ENCODE assay signal across 10 cellular contexts in the genomic region with DNA sequence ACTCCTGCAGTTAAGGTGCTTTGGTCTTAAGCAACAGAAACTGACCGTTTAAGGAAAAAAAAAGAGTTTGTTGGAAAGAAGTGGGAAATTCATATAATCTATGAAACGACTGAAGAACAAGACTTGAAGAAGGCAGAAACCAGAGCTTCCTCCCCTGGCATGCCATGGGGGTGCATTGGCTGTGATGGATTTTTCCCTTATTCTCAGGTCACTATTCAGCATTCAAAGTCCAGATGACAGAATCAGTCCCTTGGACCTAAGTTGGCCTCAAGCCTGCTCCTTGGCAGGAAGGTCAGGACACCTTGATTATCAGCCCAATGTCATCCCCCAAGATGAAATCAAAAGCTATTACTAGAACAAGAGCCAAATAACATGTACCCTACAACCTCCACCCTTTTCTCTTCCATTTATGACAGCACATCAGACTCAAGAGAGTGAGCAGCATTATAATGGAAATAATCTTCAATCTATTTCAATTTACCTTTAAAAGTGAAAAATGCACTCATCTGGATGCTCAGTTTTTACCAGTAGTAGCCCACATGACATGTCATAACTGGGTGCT. TPM values are rescaled to one million over a fixed set of nuclear protein-coding genes. Genes with fewer than 3 reads are reported as not detected.
DNase-seq lines count a peak whose midpoint lies in the region; ATAC-seq and TF ChIP-seq lines count a peak whose summit lies in the region.
"Had no signal": no experiment of that assay in that cellular context is flagged by ENCODE, and none has a peak within 500 bp of the region (broad histone marks: within the 10 kb centered on the region; RNA-seq: fewer than 3 reads in every experiment).

No MANE protein-coding gene starts in this region.

- TF ChIP-seq EP300 in SK-N-SH (IDR thresholded peaks at IDR 0.05; ENCODE audit: borderline replicate concordance in 1 of 2, low read depth in 1 of 2, low read length in 1 of 2) = no peak

- no peaks in the 10 kb centered on the region for H4K20me1 ChIP-seq in SK-N-SH (ENCODE audit: insufficient read depth)

- intact Hi-C loops in left lung (cut with DNase I) (no loop called here), posterior cingulate gyrus (cut with DNase I) (no loop called here)

- no peaks in the 10 kb centered on the region for H3K9me3 ChIP-seq in SK-N-SH
- H3K9me3 ChIP-seq in left lung = no peaks in the 10 kb centered on the region

- no peak for TF ChIP-seq CTCF in SK-N-SH (IDR thresholded peaks at IDR 0.05)
- no peak for TF ChIP-seq CTCF in left lung (IDR thresholded peaks at IDR 0.05)

- H3K9ac ChIP-seq in SK-N-SH = no peak overlapping the region

- H3K9me3 Mint-ChIP-seq in activated naive CD8-positive, alpha-beta T cell treated with anti-CD3 and anti-CD28 coated beads, Interleukin-2, amount 50 U/mL, for 24 hours = no peaks in the 10 kb centered on the region
- no peaks in the 10 kb centered on the region for H3K9me3 Mint-ChIP-seq in stimulated activated naive CD8-positive, alpha-beta T cell treated with anti-CD3 and anti-CD28 coated beads, Interleukin-15, amount 100 ng/mL, for 72 hours

- H3K27me3 ChIP-seq in SK-N-SH (ENCODE audit: insufficient read depth) (0 out of 2 replicates have a peak, but pooled peaks cover 7% of the 10 kb centered on the region), left lung (peaks cover 0 to 9% of the 10 kb centered on the region in 2 donors)

- peak overlapping the region; percentile 78 for H3K27ac Mint-ChIP-seq in activated naive CD8-positive, alpha-beta T cell treated with anti-CD3 and anti-CD28 coated beads, Interleukin-2, amount 50 U/mL, for 24 hours
- H3K27ac Mint-ChIP-seq in stimulated activated naive CD8-positive, alpha-beta T cell treated with anti-CD3 and anti-CD28 coated beads, Interleukin-15, amount 100 ng/mL, for 72 hours = peak overlapping the region; percentile 97 to 99

- POLR2A ChIA-PET in SK-N-SH (lab: Yijun Ruan, JAX) = interaction anchor here (0.9 kb wide), 1 partner anchor 16 kb away, joined by 3 read pairs; the partner anchor contains the start of gene TMEM9

- no peaks in the 10 kb centered on the region for H3F3A ChIP-seq in SK-N-SH (replicated peaks; ENCODE audit: insufficient read depth)

- ATAC-seq in SK-N-SH treated with all-trans-retinoic acid at 6 μM for 48 hours (no peak), left lung (no peak)
- no peak for ATAC-seq in activated naive CD8-positive, alpha-beta T cell treated with anti-CD3 and anti-CD28 coated beads, Interleukin-2, amount 50 U/mL, for 24 hours
- ATAC-seq in stimulated activated naive CD8-positive, alpha-beta T cell treated with anti-CD3 and anti-CD28 coated beads, Interleukin-15, amount 100 ng/mL, for 72 hours = no peak

- no peak for TF ChIP-seq RAD21 in SK-N-SH (IDR thresholded peaks at IDR 0.05; ENCODE audit: low read length)

- H3K4me3 ChIP-seq in SK-N-SH (ENCODE audit: low read depth in 2 of 2, low read length in 1 of 2) = peak overlapping the region in 1 of 2 experiments; percentile 70; a peak in 2 of 4 replicates
- H3K4me3 ChIP-seq in left lung = no peak overlapping the region

- DNase-seq in SK-N-SH (no peak), left lung (no peak), posterior cingulate gyrus (no peak), SW 1271 (lab: John Stamatoyannopoulos, UW) (no peak)
- no peak for DNase-seq in activated naive CD8-positive, alpha-beta T cell treated with anti-CD3 and anti-CD28 coated beads, Interleukin-2, amount 50 U/mL, for 24 hours
- DNase-seq in stimulated activated naive CD8-positive, alpha-beta T cell treated with anti-CD3 and anti-CD28 coated beads, Interleukin-15, amount 100 ng/mL, for 72 hours = no peak
- no peak for DNase-seq in stimulated activated CD4-positive, alpha-beta T cell treated with anti-CD3 and anti-CD28 coated beads, Interleukin-1b, Interleukin-23, amount 100 ng/mL, for 48 hours

- no peaks in the 10 kb centered on the region for H3K36me3 Mint-ChIP-seq in activated naive CD8-positive, alpha-beta T cell treated with anti-CD3 and anti-CD28 coated beads, Interleukin-2, amount 50 U/mL, for 24 hours (ENCODE audit: low read depth)

- no peaks in the 10 kb centered on the region for H3K9me2 ChIP-seq in SK-N-SH

- peaks cover 0 to 10% of the 10 kb centered on the region in 2 experiments; a peak in 2 of 4 replicates for H3K4me1 ChIP-seq in SK-N-SH (ENCODE audit: control insufficient read depth in 1 of 2, insufficient read depth in 2 of 2, low read depth in 1 of 2, low read length in 1 of 2)
- H3K4me1 ChIP-seq in left lung = peaks cover 0 to 15% of the 10 kb centered on the region in 2 donors

- H3K27ac ChIP-seq in SK-N-SH (ENCODE audit: low read depth in 2 of 2, low read length in 1 of 2) = peak overlapping the region in 1 of 2 experiments; percentile 17; a peak in 2 of 4 replicates
- H3K27ac ChIP-seq in left lung = peak overlapping the region; percentile 75 to 85

- WGBS in SK-N-SH (ENCODE audit: low lambda C conversion rate) = 73% methylated on average over 2 of the region's 2 CpGs

- H3K36me3 ChIP-seq in SK-N-SH (replicated peaks in 1 of 2; ENCODE audit: control insufficient read depth in 1 of 2, insufficient read depth in 2 of 2, low read length in 1 of 2) (no peaks in the 10 kb centered on the region), left lung (no peaks in the 10 kb centered on the region)

- H3K4me3 Mint-ChIP-seq in activated naive CD8-positive, alpha-beta T cell treated with anti-CD3 and anti-CD28 coated beads, Interleukin-2, amount 50 U/mL, for 24 hours = peak overlapping the region; percentile 73
- H3K4me3 Mint-ChIP-seq in stimulated activated naive CD8-positive, alpha-beta T cell treated with anti-CD3 and anti-CD28 coated beads, Interleukin-15, amount 100 ng/mL, for 72 hours = peak overlapping the region; percentile 84 to 90

- peak overlapping the region; percentile 98 for H2AFZ ChIP-seq in SK-N-SH (ENCODE audit: low read depth)

- CTCF ChIA-PET in SK-N-SH (lab: Yijun Ruan, JAX) = interaction anchor here (2.1 to 3.0 kb wide), 3 partner anchors 15 to 52 kb away, joined by 11 to 15 read pairs (median 14); partner anchors contain the start of gene TMEM9

- H3K79me2 ChIP-seq in SK-N-SH (ENCODE audit: insufficient read depth) = no peaks in the 10 kb centered on the region

- peak overlapping the region; percentile 92; the same call in 1 of the 2 replicates for H3K4me2 ChIP-seq in SK-N-SH

- H3K27me3 Mint-ChIP-seq in activated naive CD8-positive, alpha-beta T cell treated with anti-CD3 and anti-CD28 coated beads, Interleukin-2, amount 50 U/mL, for 24 hours = peaks cover 16% of the 10 kb centered on the region
- H3K27me3 Mint-ChIP-seq in stimulated activated naive CD8-positive, alpha-beta T cell treated with anti-CD3 and anti-CD28 coated beads, Interleukin-15, amount 100 ng/mL, for 72 hours = peaks cover 11% of the 10 kb centered on the region

- H3K4me1 Mint-ChIP-seq in activated naive CD8-positive, alpha-beta T cell treated with anti-CD3 and anti-CD28 coated beads, Interleukin-2, amount 50 U/mL, for 24 hours = peaks cover 20% of the 10 kb centered on the region
- H3K4me1 Mint-ChIP-seq in stimulated activated naive CD8-positive, alpha-beta T cell treated with anti-CD3 and anti-CD28 coated beads, Interleukin-15, amount 100 ng/mL, for 72 hours = peaks cover 31% of the 10 kb centered on the region

TF ChIP-seq in SK-N-SH, 30 proteins besides CTCF, POLR2A, EP300 and RAD21 (continues in another document):
- TF ChIP-seq EZH2phosphoT487 (IDR thresholded peaks at IDR 0.05; ENCODE audit: borderline replicate concordance, low read depth) = no peak
- TF ChIP-seq TAF1 (IDR thresholded peaks at IDR 0.05; ENCODE audit: borderline replicate concordance, low read depth, low read length) = no peak
- no peak for TF ChIP-seq ELF1 (IDR thresholded peaks at IDR 0.05)
- TF ChIP-seq NFIC (IDR thresholded peaks at IDR 0.05; ENCODE audit: borderline replicate concordance) = no peak

TF ChIP-seq in SK-N-SH treated with all-trans-retinoic acid at 6 μM for 48 hours, 23 proteins besides CTCF, POLR2A, EP300 and RAD21:
- TF ChIP-seq, protein P1, sequence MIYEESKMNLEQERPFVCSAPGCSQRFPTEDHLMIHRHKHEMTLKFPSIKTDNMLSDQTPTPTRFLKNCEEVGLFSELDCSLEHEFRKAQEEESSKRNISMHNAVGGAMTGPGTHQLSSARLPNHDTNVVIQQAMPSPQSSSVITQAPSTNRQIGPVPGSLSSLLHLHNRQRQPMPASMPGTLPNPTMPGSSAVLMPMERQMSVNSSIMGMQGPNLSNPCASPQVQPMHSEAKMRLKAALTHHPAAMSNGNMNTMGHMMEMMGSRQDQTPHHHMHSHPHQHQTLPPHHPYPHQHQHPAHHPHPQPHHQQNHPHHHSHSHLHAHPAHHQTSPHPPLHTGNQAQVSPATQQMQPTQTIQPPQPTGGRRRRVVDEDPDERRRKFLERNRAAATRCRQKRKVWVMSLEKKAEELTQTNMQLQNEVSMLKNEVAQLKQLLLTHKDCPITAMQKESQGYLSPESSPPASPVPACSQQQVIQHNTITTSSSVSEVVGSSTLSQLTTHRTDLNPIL (CRISPR knock-in tag; IDR thresholded peaks at IDR 0.05; ENCODE audit: low read depth) = no peak
- TF ChIP-seq TCF4 (CRISPR knock-in tag; IDR thresholded peaks at IDR 0.05; ENCODE audit: borderline replicate concordance) (no peak), ZC3H10 (CRISPR knock-in tag; IDR thresholded peaks at IDR 0.05) (no peak)

RNA-seq across cellular contexts. Expression of gene TMEM9, which starts 15.8 kb away (rescaled TPM):
- 126 and 160 TPM in 2 replicates for polyA plus RNA-seq in SK-N-SH (2012; rRNA removed)
- polyA plus RNA-seq in SK-N-SH (2012; cell fraction: cytosol; rRNA removed) = 72.5 and 122 TPM in 2 replicates
- polyA plus RNA-seq in SK-N-SH (2012; cell fraction: nucleus; rRNA removed) = 97.8 and 148 TPM in 2 replicates
- 10 to 100 TPM; 64.0 to 74.3 TPM for total RNA-seq in left lung

RNA-seq across cellular contexts. Expression of gene IGFN1, which starts 20.6 kb away (rescaled TPM):
- 0.08 and 0.18 TPM in 2 replicates for polyA plus RNA-seq in SK-N-SH (2012; rRNA removed)
- polyA plus RNA-seq in SK-N-SH (2012; cell fraction: cytosol; rRNA removed) = 0.03 and 0.04 TPM in 2 replicates
- polyA plus RNA-seq in SK-N-SH (2012; cell fraction: nucleus; rRNA removed) = 0.46 and 0.90 TPM in 2 replicates
- 1 to 10 TPM in 1 of 2 donors, under 1 TPM in 1; 0.97 to 3.0 TPM for total RNA-seq in left lung
- total RNA-seq: occipital lobe had no signal

RNA-seq across cellular contexts. Expression of gene ASCL5, which starts 43.1 kb away (rescaled TPM):
- 0.05 TPM in 1 of 2 replicates, not detected in the other for polyA plus RNA-seq in SK-N-SH (2012; rRNA removed)
- polyA plus RNA-seq in SK-N-SH (2012; cell fraction: cytosol; rRNA removed) = not detected in 2 replicates
- polyA plus RNA-seq in SK-N-SH (2012; cell fraction: nucleus; rRNA removed) = 0.04 and 0.06 TPM in 2 replicates
- total RNA-seq in left lung = 1 to 10 TPM in 1 of 2 donors, under 1 TPM in 1; 0.21 to 1.0 TPM

RNA-seq across cellular contexts. Expression of gene CACNA1S, which starts 57.8 kb away (rescaled TPM):
- polyA plus RNA-seq in SK-N-SH (2012; rRNA removed) = not detected in 2 replicates
- 0.01 TPM in 1 of 2 replicates, not detected in the other for polyA plus RNA-seq in SK-N-SH (2012; cell fraction: cytosol; rRNA removed)
- polyA plus RNA-seq in SK-N-SH (2012; cell fraction: nucleus; rRNA removed) = not detected in 2 replicates
- total RNA-seq in left lung = under 1 TPM in 1 of 2 donors, not detected in 1; 0.12 TPM
- total RNA-seq: bronchial epithelial cell had no signal
